In genomic region chr1:185880330-185880729, GRCh38 we compare ENCODE assay signal across 31 cellular contexts.
"Had no signal": no experiment of that assay in that cellular context is flagged by ENCODE, and none has a peak within 500 bp of the region (broad histone marks: within the 10 kb centered on the region; RNA-seq: fewer than 3 reads in every experiment).

No MANE protein-coding gene starts in this region.

- H3K9me3 ChIP-seq: body of pancreas, esophagus muscularis mucosa had no signal

- H3K4me1 Mint-ChIP-seq: activated B cell treated with CpG ODN at 0.5 μM for 24 hours; activated naive CD4-positive, alpha-beta T cell treated with anti-CD3 and anti-CD28 coated beads, Interleukin-2, amount 50 U/mL, for 24 hours; activated naive CD8-positive, alpha-beta T cell treated with anti-CD3 and anti-CD28 coated beads for 36 hours; activated naive CD8-positive, alpha-beta T cell treated with anti-CD3 and anti-CD28 coated beads, Interleukin-2, amount 50 U/mL, for 24 hours; T-helper 17 cell had no signal

- H3K36me3 ChIP-seq: esophagus muscularis mucosa, heart left ventricle, WERI-Rb-1 had no signal

- H3K4me3 ChIP-seq: body of pancreas, esophagus muscularis mucosa, heart left ventricle had no signal

- ATAC-seq: activated CD4-positive, CD25-positive, alpha-beta regulatory T cell treated with anti-CD3 and anti-CD28 coated beads, Interleukin-2, amount 50 U/mL, for 24 hours; activated CD8-positive, alpha-beta T cell treated with anti-CD3 and anti-CD28 coated beads for 36 hours; activated naive CD8-positive, alpha-beta T cell treated with anti-CD3 and anti-CD28 coated beads, Interleukin-2, amount 50 U/mL, for 24 hours; activated T-cell treated with anti-CD3 and anti-CD28 coated beads, Interleukin-2, amount 50 U/mL, for 4 hours; body of pancreas; effector memory CD8-positive, alpha-beta T cell; T-helper 17 cell had no signal

- DNase-seq: activated B cell treated with CpG ODN at 0.5 μM for 24 hours; activated CD4-positive, alpha-beta T cell treated with anti-CD3 and anti-CD28 coated beads for 48 hours; activated CD4-positive, alpha-beta T cell treated with anti-CD3 and anti-CD28 coated beads, Interleukin-2, amount 50 U/mL, for 1 hour; activated CD4-positive, alpha-beta T cell treated with anti-CD3 and anti-CD28 coated beads, Interleukin-2, amount 50 U/mL, for 48 hours; activated CD8-positive, alpha-beta memory T cell treated with anti-CD3 and anti-CD28 coated beads for 24 hours; activated CD8-positive, alpha-beta T cell treated with anti-CD3 and anti-CD28 coated beads for 36 hours; activated effector memory CD4-positive, alpha-beta T cell treated with anti-CD3 and anti-CD28 coated beads, Interleukin-2, amount 50 U/mL, for 16 hours; activated naive CD4-positive, alpha-beta T cell treated with anti-CD3 and anti-CD28 coated beads for 36 hours; activated naive CD8-positive, alpha-beta T cell treated with anti-CD3 and anti-CD28 coated beads for 36 hours; activated naive CD8-positive, alpha-beta T cell treated with anti-CD3 and anti-CD28 coated beads, Interleukin-2, amount 50 U/mL, for 24 hours; activated T-cell treated with anti-CD3 and anti-CD28 coated beads, Interleukin-2, amount 50 U/mL, for 4 hours; anterior cingulate cortex; body of pancreas; cortex of kidney; dermis blood vessel endothelial cell; effector CD4-positive, alpha-beta T cell; effector memory CD8-positive, alpha-beta T cell; erythroblast; foreskin fibroblast; T-helper 1 cell; T-helper 17 cell; T1000; WERI-Rb-1 had no signal

- FAIRE-seq: colon, frontal cortex had no signal

- H3K27me3 ChIP-seq: body of pancreas, esophagus muscularis mucosa, heart left ventricle had no signal

- H3K27ac Mint-ChIP-seq: activated B cell treated with CpG ODN at 0.5 μM for 24 hours; activated CD8-positive, alpha-beta T cell treated with anti-CD3 and anti-CD28 coated beads for 36 hours; activated naive CD4-positive, alpha-beta T cell treated with anti-CD3 and anti-CD28 coated beads for 36 hours; activated naive CD4-positive, alpha-beta T cell treated with anti-CD3 and anti-CD28 coated beads, Interleukin-2, amount 50 U/mL, for 24 hours; activated naive CD8-positive, alpha-beta T cell treated with anti-CD3 and anti-CD28 coated beads for 36 hours; activated naive CD8-positive, alpha-beta T cell treated with anti-CD3 and anti-CD28 coated beads, Interleukin-2, amount 50 U/mL, for 24 hours; activated T-helper 2 cell treated with anti-CD3 and anti-CD28 coated beads, Interferon-gamma antibody, Interleukin-2, Interleukin-4, amounts not matched to agents 10 μg/mL and 5 μg/mL and 100 μg/mL, durations not matched to agents 14 hours and 24 hours and 36 hours; effector memory CD8-positive, alpha-beta T cell; T-helper 17 cell; T-helper 2 cell treated with Interferon-gamma antibody and Interleukin-4, amounts not matched to agents 5 μg/mL and 100 μg/mL, for 36 hours had no signal

- H3K4me1 ChIP-seq: body of pancreas, heart left ventricle had no signal

- H3K27me3 Mint-ChIP-seq: activated naive CD8-positive, alpha-beta T cell treated with anti-CD3 and anti-CD28 coated beads for 36 hours; activated naive CD8-positive, alpha-beta T cell treated with anti-CD3 and anti-CD28 coated beads, Interleukin-2, amount 50 U/mL, for 24 hours; effector memory CD8-positive, alpha-beta T cell; T-helper 17 cell had no signal

- H3K36me3 Mint-ChIP-seq: activated naive CD4-positive, alpha-beta T cell treated with anti-CD3 and anti-CD28 coated beads, Interleukin-2, amount 50 U/mL, for 24 hours; activated naive CD8-positive, alpha-beta T cell treated with anti-CD3 and anti-CD28 coated beads for 36 hours had no signal

- H3K9me3 Mint-ChIP-seq: activated B cell treated with CpG ODN at 0.5 μM for 24 hours; activated CD8-positive, alpha-beta T cell treated with anti-CD3 and anti-CD28 coated beads for 36 hours; activated naive CD4-positive, alpha-beta T cell treated with anti-CD3 and anti-CD28 coated beads for 36 hours; activated naive CD8-positive, alpha-beta T cell treated with anti-CD3 and anti-CD28 coated beads for 36 hours; activated naive CD8-positive, alpha-beta T cell treated with anti-CD3 and anti-CD28 coated beads, Interleukin-2, amount 50 U/mL, for 24 hours; activated T-cell treated with anti-CD3 and anti-CD28 coated beads, Interleukin-2, amount 50 U/mL, for 4 hours; activated T-helper 2 cell treated with anti-CD3 and anti-CD28 coated beads, Interferon-gamma antibody, Interleukin-2, Interleukin-4, amounts not matched to agents 10 μg/mL and 5 μg/mL and 100 μg/mL, durations not matched to agents 14 hours and 24 hours and 36 hours; T-helper 2 cell treated with Interferon-gamma antibody and Interleukin-4, amounts not matched to agents 5 μg/mL and 100 μg/mL, for 36 hours had no signal

- H3K27ac ChIP-seq: body of pancreas, esophagus muscularis mucosa, heart left ventricle, WERI-Rb-1 had no signal

- H3K4me3 Mint-ChIP-seq: activated B cell treated with CpG ODN at 0.5 μM for 24 hours; activated CD8-positive, alpha-beta T cell treated with anti-CD3 and anti-CD28 coated beads for 36 hours; activated naive CD4-positive, alpha-beta T cell treated with anti-CD3 and anti-CD28 coated beads for 36 hours; activated naive CD4-positive, alpha-beta T cell treated with anti-CD3 and anti-CD28 coated beads, Interleukin-2, amount 50 U/mL, for 24 hours; activated naive CD8-positive, alpha-beta T cell treated with anti-CD3 and anti-CD28 coated beads for 36 hours; activated naive CD8-positive, alpha-beta T cell treated with anti-CD3 and anti-CD28 coated beads, Interleukin-2, amount 50 U/mL, for 24 hours; activated T-cell treated with anti-CD3 and anti-CD28 coated beads, Interleukin-2, amount 50 U/mL, for 4 hours; effector memory CD8-positive, alpha-beta T cell; T-helper 17 cell; T-helper 2 cell treated with Interferon-gamma antibody and Interleukin-4, amounts not matched to agents 5 μg/mL and 100 μg/mL, for 36 hours had no signal
